ENCODE assay signal across 8 cellular contexts in genomic region chr14:54902521-54903420, GRCh38. TPM values are rescaled to one million over a fixed set of nuclear protein-coding genes. Genes with fewer than 3 reads are reported as not detected.
DNase-seq lines count a peak whose midpoint lies in the region; ATAC-seq and TF ChIP-seq lines count a peak whose summit lies in the region.

TSS of gene GCH1 (minus strand) at chr14:54902826. CDS start at chr14:54902663, 163 bp downstream.

- no peak within 1 kb of the TSS for H3K4ac ChIP-seq in H9 (ENCODE audit: low read depth, low read length)

- H3K9me3 ChIP-seq in H9 (ENCODE audit: control insufficient read depth, low read depth, low read length): no peaks in the 10 kb centered on the region
- H3K9me3 ChIP-seq in SK-N-MC (ENCODE audit: low read depth, low read length): no peaks in the 10 kb centered on the region

- no peak within 1 kb of the TSS for H3K56ac ChIP-seq in H9 (ENCODE audit: insufficient read length, low read depth, low read length)

- H2BK15ac ChIP-seq in H9 (ENCODE audit: low read depth, low read length): no peak within 1 kb of the TSS

- no peak within 1 kb of the TSS for H2BK20ac ChIP-seq in H9 (ENCODE audit: low read depth, low read length, poor library complexity, severe bottlenecking)

- H3K23ac ChIP-seq in H9 (ENCODE audit: insufficient read length, low read depth, low read length): no peak within 1 kb of the TSS

- H2AK5ac ChIP-seq in H9 (ENCODE audit: insufficient read length, low read length): no peak within 1 kb of the TSS

- H3K4me1 Mint-ChIP-seq in H9: peaks cover 7 to 8% of the 10 kb centered on the region in 2 experiments

- intact Hi-C loops in left cardiac atrium (cut with DNase I): no loop called here

- peaks cover 13% of the 10 kb centered on the region; the same call in 1 of the 2 replicates for H3K27me3 ChIP-seq in H9 (ENCODE audit: insufficient read depth, low read length)
- H3K27me3 ChIP-seq in rectal smooth muscle tissue (ENCODE audit: control insufficient read depth, insufficient read depth, low read length): no peaks in the 10 kb centered on the region

- no peaks in the 10 kb centered on the region; a peak in 1 of 7 replicates for H3K36me3 Mint-ChIP-seq in H9 (ENCODE audit: insufficient read depth in 1 of 3, low read depth in 3 of 3)
- peaks cover 0 to 6% of the 10 kb centered on the region in 2 donors for H3K36me3 Mint-ChIP-seq in activated naive CD4-positive, alpha-beta T cell treated with anti-CD3 and anti-CD28 coated beads, Interleukin-2, amount 50 U/mL, for 72 hours

- no peaks in the 10 kb centered on the region for H3K79me1 ChIP-seq in H9 (ENCODE audit: insufficient read depth, low read depth, low read length, poor library complexity, severe bottlenecking)

- H3K14ac ChIP-seq in H9 (ENCODE audit: insufficient read depth, low read length): peak within 1 kb of the TSS; percentile 24

- no peak within 1 kb of the TSS for H3K27ac Mint-ChIP-seq in H9
- peak within 1 kb of the TSS; percentile 60 to 86 for H3K27ac Mint-ChIP-seq in activated naive CD4-positive, alpha-beta T cell treated with anti-CD3 and anti-CD28 coated beads, Interleukin-2, amount 50 U/mL, for 72 hours

- H2BK12ac ChIP-seq in H9 (ENCODE audit: insufficient read length, low read depth, low read length): no peak within 1 kb of the TSS

- no peak within 1 kb of the TSS for H2AFZ ChIP-seq in H9 (ENCODE audit: low read length)

- peak; percentile 66 for TF ChIP-seq CTCF in H9 (conservative IDR thresholded peaks at IDR 0.05)

- H2BK5ac ChIP-seq in H9 (ENCODE audit: insufficient read length, low read length): no peak within 1 kb of the TSS

- H3K27ac ChIP-seq in H9 (ENCODE audit: insufficient read length, low read depth, low read length) (no peak within 1 kb of the TSS), SK-N-MC (no peak within 1 kb of the TSS), rectal smooth muscle tissue (ENCODE audit: low read depth, low read length) (peak within 1 kb of the TSS; percentile 1)

- no peaks in the 10 kb centered on the region for H3K79me2 ChIP-seq in H9 (ENCODE audit: insufficient read depth, low read length)

- H4K20me1 ChIP-seq in H9 (ENCODE audit: control insufficient read depth, insufficient read depth, insufficient read length): no peaks in the 10 kb centered on the region

- H3K4me3 Mint-ChIP-seq in H9: peak within 1 kb of the TSS; percentile 72 to 85

- H3K4me2 ChIP-seq in H9 (ENCODE audit: insufficient read depth, insufficient read length, low read length): peak within 1 kb of the TSS; percentile 90

- peaks cover 9% of the 10 kb centered on the region for H3K23me2 ChIP-seq in H9 (ENCODE audit: insufficient read length, low read depth, low read length, poor library complexity, severe bottlenecking)

- no peak within 1 kb of the TSS for H4K91ac ChIP-seq in H9 (ENCODE audit: insufficient read length, low read depth, low read length)

- no CpG with 5 or more reads among the region's 83 CpGs for WGBS in H9 (ENCODE audit: extremely low coverage, insufficient read length, low lambda C conversion rate)

- peak; percentile 84 to 87 for ATAC-seq in activated naive CD4-positive, alpha-beta T cell treated with anti-CD3 and anti-CD28 coated beads, Interleukin-2, amount 50 U/mL, for 72 hours
- peak; percentile 95 to 96 for ATAC-seq in left cardiac atrium

- no peaks in the 10 kb centered on the region for H3K4me1 ChIP-seq in H9 (ENCODE audit: insufficient read depth, low read length)
- H3K4me1 ChIP-seq in rectal smooth muscle tissue (ENCODE audit: control insufficient read depth, insufficient read depth, low read length): no peaks in the 10 kb centered on the region

- peaks cover 46% of the 10 kb centered on the region for H3K27me3 Mint-ChIP-seq in H9 (ENCODE audit: low read depth)

- no peak within 1 kb of the TSS for H4K5ac ChIP-seq in H9 (ENCODE audit: insufficient read length, low read depth, low read length)

- H3K18ac ChIP-seq in H9 (ENCODE audit: insufficient read length, low read depth, low read length): no peak within 1 kb of the TSS

- H3K9me3 Mint-ChIP-seq in H9: no peaks in the 10 kb centered on the region
- no peaks in the 10 kb centered on the region for H3K9me3 Mint-ChIP-seq in activated naive CD4-positive, alpha-beta T cell treated with anti-CD3 and anti-CD28 coated beads, Interleukin-2, amount 50 U/mL, for 72 hours

- H4K8ac ChIP-seq in H9 (replicated peaks; ENCODE audit: insufficient read length, low read depth, low read length): no peak within 1 kb of the TSS

- no peak within 1 kb of the TSS for H3T11ph ChIP-seq in H9 (ENCODE audit: low read length)

- peak within 1 kb of the TSS; percentile 46 for H3K9ac ChIP-seq in H9 (ENCODE audit: extremely low read depth, insufficient read length, low read length)
- peak within 1 kb of the TSS; percentile 64 for H3K9ac ChIP-seq in SK-N-MC (ENCODE audit: insufficient read length)
- H3K9ac ChIP-seq in rectal smooth muscle tissue (ENCODE audit: low read length): peak within 1 kb of the TSS; percentile 19

- H3K36me3 ChIP-seq in SK-N-MC (ENCODE audit: insufficient read depth, low read length) (no peaks in the 10 kb centered on the region), rectal smooth muscle tissue (ENCODE audit: control insufficient read depth, insufficient read depth, low read length) (no peaks in the 10 kb centered on the region)

- H2BK120ac ChIP-seq in H9 (ENCODE audit: low read depth, low read length, poor library complexity, severe bottlenecking): no peak within 1 kb of the TSS

- peak within 1 kb of the TSS; percentile 66 for H3K4me3 ChIP-seq in GM08714 (ENCODE audit: low read length)
- H3K4me3 ChIP-seq in SK-N-MC: peak within 1 kb of the TSS; percentile 98
- H3K4me3 ChIP-seq in rectal smooth muscle tissue (ENCODE audit: low read length): peak within 1 kb of the TSS; percentile 71

- DNase-seq in H9 (peak; percentile 86), M059J (ENCODE audit: low read depth) (peak; percentile 62), SK-N-MC (ENCODE audit: low read depth, low spot score) (no peak), left cardiac atrium (peak; percentile 72), cortex of kidney (lab: John Stamatoyannopoulos, UW) (no peak)
- peak; percentile 78 to 86 for DNase-seq in activated naive CD4-positive, alpha-beta T cell treated with anti-CD3 and anti-CD28 coated beads, Interleukin-2, amount 50 U/mL, for 72 hours (ENCODE audit: low spot score in 2 of 2)

RNA-seq across cellular contexts. Expression of gene GCH1, which starts in this region (rescaled TPM):
- 7.7 and 8.6 TPM in 2 replicates for total RNA-seq in H9 (2021)
- 2.9 and 5.4 TPM in 2 replicates for total RNA-seq in M059J (2014; rRNA removed; shearing (Covaris generic))
- total RNA-seq in activated naive CD4-positive, alpha-beta T cell treated with anti-CD3 and anti-CD28 coated beads, Interleukin-2, amount 50 U/mL, for 72 hours: 10 to 100 TPM; 36.1 to 52.3 TPM
- total RNA-seq in left cardiac atrium: 1 to 10 TPM; 2.1 to 5.5 TPM

Comparison
In these comparisons a context has a peak if more than half of its experiments do, and no peak if none do; other contexts are left out.
1. DNase-seq: peak in H9 (single experiment), M059J (single experiment), activated naive CD4-positive, alpha-beta T cell treated with anti-CD3 and anti-CD28 coated beads, Interleukin-2, amount 50 U/mL, for 72 hours (2 of 2) and left cardiac atrium (single experiment); none in SK-N-MC (single experiment) and cortex of kidney (single experiment).
2. H3K27ac Mint-ChIP-seq: peak in activated naive CD4-positive, alpha-beta T cell treated with anti-CD3 and anti-CD28 coated beads, Interleukin-2, amount 50 U/mL, for 72 hours (2 of 2); none in H9 (0 of 3).
3. Peak in every context shown above with its lines, with median percentiles within 50 percentile points of each other: H3K4me3 ChIP-seq and H3K9ac ChIP-seq.